24 cellular contexts compared by ENCODE assay signal in the genomic region with DNA sequence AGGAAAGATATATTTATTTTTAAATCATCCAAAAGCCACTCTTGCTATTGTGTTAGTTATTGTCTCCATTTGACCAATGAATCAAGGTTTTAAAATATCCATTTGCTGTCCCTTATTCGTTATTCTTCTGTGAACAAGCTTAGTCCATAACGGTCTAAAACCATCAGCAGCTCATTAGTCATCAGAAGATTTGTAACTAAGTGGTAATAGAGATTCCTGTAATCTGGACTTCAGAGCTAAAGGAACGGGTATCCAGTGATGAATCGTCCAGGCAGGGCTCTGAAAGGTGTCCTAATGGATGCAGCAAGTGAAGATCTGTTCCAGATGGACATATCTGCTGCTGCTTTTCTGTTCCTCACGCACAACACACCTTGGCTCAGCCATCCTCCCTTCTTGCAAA.
"Had no signal": no experiment of that assay in that cellular context is flagged by ENCODE, and none has a peak within 500 bp of the region (broad histone marks: within the 10 kb centered on the region; RNA-seq: fewer than 3 reads in every experiment).

No MANE protein-coding gene starts in this region.

- DNase-seq: activated CD4-positive, alpha-beta T cell treated with anti-CD3 and anti-CD28 coated beads for 48 hours; activated CD4-positive, alpha-beta T cell treated with anti-CD3 and anti-CD28 coated beads, Interleukin-2, amount 50 U/mL, for 4 hours; activated CD4-positive, CD25-positive, alpha-beta regulatory T cell treated with anti-CD3 and anti-CD28 coated beads, Interleukin-2, amount 50 U/mL, for 72 hours; activated CD8-positive, alpha-beta memory T cell treated with anti-CD3 and anti-CD28 coated beads, Interleukin-2, amount 50 U/mL, for 48 hours; activated CD8-positive, alpha-beta T cell treated with anti-CD3 and anti-CD28 coated beads, Interleukin-2, amount 10 ng/mL, durations not matched to agents 7 days and 5 days; activated naive CD4-positive, alpha-beta T cell treated with anti-CD3 and anti-CD28 coated beads, Interleukin-2, amount 50 U/mL, for 16 hours; activated naive CD8-positive, alpha-beta T cell treated with anti-CD3 and anti-CD28 coated beads, Interleukin-2, amount 10 ng/mL, durations not matched to agents 7 days and 5 days; activated T-cell treated with anti-CD3 and anti-CD28 coated beads, Interleukin-2, amount 50 U/mL, for 1 hour; adrenal gland; brain microvascular endothelial cell; Karpas-422; MM.1S; NCI-H1105; NCI-H1436; NCI-H1694 treated with DMSO at 0.1 percent for 48 hours; NCI-H2029 treated with DMSO at 0.1 percent for 48 hours; NCI-H345; NCI-H510A; NCI-H526 treated with DMSO at 0.1 percent for 48 hours; NCI-H82; SIG-M5; T-helper 1 cell had no signal

- ATAC-seq: activated CD8-positive, alpha-beta T cell treated with anti-CD3 and anti-CD28 coated beads, Interleukin-2, amount 10 ng/mL, durations not matched to agents 7 days and 5 days; K562 had no signal

- H3K36me3 ChIP-seq: adrenal gland, ascending aorta, brain microvascular endothelial cell had no signal

- FAIRE-seq: K562 had no signal

- H3K9me3 ChIP-seq: adrenal gland, ascending aorta had no signal

- H3K4me3 ChIP-seq: adrenal gland, ascending aorta, K562 had no signal

- H3K4me1 ChIP-seq: adrenal gland, ascending aorta had no signal

- H3K27ac ChIP-seq: adrenal gland, ascending aorta, brain microvascular endothelial cell had no signal

- H3K27me3 ChIP-seq: adrenal gland, ascending aorta, brain microvascular endothelial cell had no signal
